In genomic region chr15:72473670-72474465, GRCh38 we compare ENCODE assay signal across 8 cellular contexts. TPM values are rescaled to one million over a fixed set of nuclear protein-coding genes. Genes with fewer than 3 reads are reported as not detected.
DNase-seq lines count a peak whose midpoint lies in the region; ATAC-seq, FAIRE-seq and TF ChIP-seq lines count a peak whose summit lies in the region.

A gene with protein sequence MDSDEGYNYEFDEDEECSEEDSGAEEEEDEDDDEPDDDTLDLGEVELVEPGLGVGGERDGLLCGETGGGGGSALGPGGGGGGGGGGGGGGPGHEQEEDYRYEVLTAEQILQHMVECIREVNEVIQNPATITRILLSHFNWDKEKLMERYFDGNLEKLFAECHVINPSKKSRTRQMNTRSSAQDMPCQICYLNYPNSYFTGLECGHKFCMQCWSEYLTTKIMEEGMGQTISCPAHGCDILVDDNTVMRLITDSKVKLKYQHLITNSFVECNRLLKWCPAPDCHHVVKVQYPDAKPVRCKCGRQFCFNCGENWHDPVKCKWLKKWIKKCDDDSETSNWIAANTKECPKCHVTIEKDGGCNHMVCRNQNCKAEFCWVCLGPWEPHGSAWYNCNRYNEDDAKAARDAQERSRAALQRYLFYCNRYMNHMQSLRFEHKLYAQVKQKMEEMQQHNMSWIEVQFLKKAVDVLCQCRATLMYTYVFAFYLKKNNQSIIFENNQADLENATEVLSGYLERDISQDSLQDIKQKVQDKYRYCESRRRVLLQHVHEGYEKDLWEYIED (plus strand): TSS chr15:72474330. CDS start chr15:72474640, 310 bp downstream.

- H3K27ac Mint-ChIP-seq in naive thymus-derived CD8-positive, alpha-beta T cell, result peak within 1 kb of the TSS; percentile 93 to 100 (median 100)

- H3K79me2 ChIP-seq in Karpas-422 (ENCODE audit: low read length) (peaks cover 46% of the 10 kb centered on the region), fibroblast of lung (ENCODE audit: control insufficient read depth, insufficient read depth, low read length) (peaks cover 44% of the 10 kb centered on the region)

- peaks cover 27% of the 10 kb centered on the region for H3K4me1 ChIP-seq in Karpas-422 (ENCODE audit: low read length)
- H3K4me1 ChIP-seq in fibroblast of lung (ENCODE audit: control insufficient read depth, extremely low read depth, insufficient read depth, low read length), result peaks cover 5% of the 10 kb centered on the region

- TF ChIP-seq CTCF in fibroblast of lung (conservative IDR thresholded peaks at IDR 0.05 in 1 of 2, IDR thresholded peaks at IDR 0.05 in 1 of 2; ENCODE audit: low read depth in 1 of 2, low read length in 2 of 2), result peak; percentile 17 to 51

- H3K4me3 ChIP-seq in Karpas-422 (ENCODE audit: low read length) (peak within 1 kb of the TSS; percentile 95), fibroblast of lung (replicated peaks in 1 of 4; ENCODE audit: control extremely low read depth in 1 of 4, insufficient read depth in 1 of 4, low read depth in 3 of 4, low read length in 4 of 4) (peak within 1 kb of the TSS; percentile 90 to 99 (median 94))

- no peaks in the 10 kb centered on the region for H3K9me2 ChIP-seq in Karpas-422 (replicated peaks; ENCODE audit: insufficient read depth, low read length)

- H3K4me2 ChIP-seq in Karpas-422 (ENCODE audit: low read depth, low read length, poor library complexity, severe bottlenecking), result peak within 1 kb of the TSS; percentile 75
- peak within 1 kb of the TSS; percentile 88 for H3K4me2 ChIP-seq in fibroblast of lung (ENCODE audit: extremely low read depth, insufficient read depth, low read length)

- peak; percentile 98 for DNase-seq in Daoy (ENCODE audit: low read depth)
- DNase-seq in Karpas-422, result peak; percentile 98
- DNase-seq in RCC 7860 (ENCODE audit: low spot score), result peak; percentile 87
- DNase-seq in activated T-helper 1 cell treated with anti-CD3 and anti-CD28 coated beads, Interleukin-2, amount 50 U/mL, for 16 hours (ENCODE audit: low read depth in 1 of 2, low spot score in 1 of 2), result peak; percentile 93
- peak; percentile 94 to 96 for DNase-seq in fibroblast of lung (ENCODE audit: low read depth in 2 of 2)
- DNase-seq in naive thymus-derived CD8-positive, alpha-beta T cell, result peak; percentile 94 to 99 (median 96)
- DNase-seq in stimulated activated naive CD4-positive, alpha-beta T cell (lab: John Stamatoyannopoulos, UW), result peak; percentile 92 to 97 (median 94)

- H3K9me3 Mint-ChIP-seq in naive thymus-derived CD8-positive, alpha-beta T cell, result no peaks in the 10 kb centered on the region

- H3K9ac ChIP-seq in Karpas-422 (ENCODE audit: low read length), result peak within 1 kb of the TSS; percentile 98
- peak within 1 kb of the TSS; percentile 99 for H3K9ac ChIP-seq in fibroblast of lung (ENCODE audit: insufficient read depth, low read length)

- H2AFZ ChIP-seq in Karpas-422 (ENCODE audit: low read length), result peak within 1 kb of the TSS; percentile 91
- H2AFZ ChIP-seq in fibroblast of lung (ENCODE audit: low read length), result peak within 1 kb of the TSS; percentile 72

- POLR2A ChIA-PET in naive thymus-derived CD8-positive, alpha-beta T cell (lab: Charles Lee), result interaction anchor here (0.7 to 4.2 kb wide), 13 partner anchors 9 to 356 kb away, joined by 3 to 55 read pairs (median 3); partner anchors contain the start of genes BBS4, HEXA, HIGD2B and MYO9A

- H3K4me1 Mint-ChIP-seq in naive thymus-derived CD8-positive, alpha-beta T cell, result peaks cover 26 to 53% (median 51%) of the 10 kb centered on the region in 4 donors

- H4K20me1 ChIP-seq in Karpas-422 (ENCODE audit: insufficient read depth, low read depth, low read length) (peaks cover 20% of the 10 kb centered on the region), fibroblast of lung (ENCODE audit: control insufficient read depth, extremely low read depth, insufficient read depth, low read length) (peaks cover 7% of the 10 kb centered on the region)

- no peaks in the 10 kb centered on the region for H3K27me3 Mint-ChIP-seq in naive thymus-derived CD8-positive, alpha-beta T cell

- peaks cover 0 to 40% (median 11%) of the 10 kb centered on the region in 3 donors for H3K36me3 Mint-ChIP-seq in naive thymus-derived CD8-positive, alpha-beta T cell

- peak within 1 kb of the TSS; percentile 85 for H3K27ac ChIP-seq in Karpas-422 (ENCODE audit: low read length)
- H3K27ac ChIP-seq in fibroblast of lung (ENCODE audit: insufficient read depth, low read length), result peak within 1 kb of the TSS; percentile 100

- H3K27me3 ChIP-seq in Karpas-422 (ENCODE audit: low read length) (no peaks in the 10 kb centered on the region), fibroblast of lung (ENCODE audit: control insufficient read depth, insufficient read depth, low read length) (no peaks in the 10 kb centered on the region)

- no peak for FAIRE-seq in RCC 7860 (lab: Jason Lieb, UNC)

- H3K4me3 Mint-ChIP-seq in naive thymus-derived CD8-positive, alpha-beta T cell, result peak within 1 kb of the TSS; percentile 70 to 98 (median 96)

- peak; percentile 77 for ATAC-seq in GM21786 (IDR thresholded peaks at IDR 0.05; ENCODE audit: unreplicated experiment)
- ATAC-seq in naive thymus-derived CD8-positive, alpha-beta T cell, result peak; percentile 69 to 77

- H3K9me3 ChIP-seq in Karpas-422 (ENCODE audit: low read length) (no peaks in the 10 kb centered on the region), fibroblast of lung (ENCODE audit: control insufficient read depth, insufficient read depth, low read depth, low read length) (no peaks in the 10 kb centered on the region)

- H3K36me3 ChIP-seq in Karpas-422 (ENCODE audit: insufficient read depth, low read length) (peaks cover 27% of the 10 kb centered on the region), fibroblast of lung (ENCODE audit: control insufficient read depth, insufficient read depth, low read length) (no peaks in the 10 kb centered on the region)

RNA-seq across cellular contexts. Expression of the gene that starts here (rescaled TPM):
- total RNA-seq in Daoy (2014; rRNA removed; shearing (Covaris generic)), result 22.7 and 28.5 TPM in 2 replicates
- total RNA-seq in Karpas-422 (2014; rRNA removed; shearing (Covaris generic); ENCODE audit: low replicate concordance), result 39.1 and 84.1 TPM in 2 replicates
- total RNA-seq in fibroblast of lung, result 15.7 and 27.9 TPM in 2 replicates
- 52.4 and 62.3 TPM in 2 replicates for polyA plus RNA-seq in fibroblast of lung
- 54.7 and 56.4 TPM in 2 replicates for polyA plus RNA-seq in fibroblast of lung (2012)
- polyA minus RNA-seq in fibroblast of lung (ENCODE audit: low replicate concordance), result 19.0 and 31.7 TPM in 2 replicates
- total RNA-seq in naive thymus-derived CD8-positive, alpha-beta T cell, result 100 to 1,000 TPM; 191 to 197 TPM
- polyA plus RNA-seq in naive thymus-derived CD8-positive, alpha-beta T cell, result 10 to 100 TPM; 10.3 to 19.0 (median 18.0) TPM

Comparison
In these comparisons a context has a peak if more than half of its experiments do, and no peak if none do; other contexts are left out.
1. Peak in every context shown above with its lines: DNase-seq, ATAC-seq, H3K4me3 ChIP-seq and H3K27ac ChIP-seq.